Comparison of ENCODE assay signal across 8 cellular contexts in genomic region chr9:91711755-91712591, GRCh38.
DNase-seq lines count a peak whose midpoint lies in the region; ATAC-seq, FAIRE-seq and TF ChIP-seq lines count a peak whose summit lies in the region.

No MANE protein-coding gene starts in this region.

- FAIRE-seq in GM12878 (lab: Jason Lieb, UNC): peak; percentile 97

- TF ChIP-seq CTCF in GM12878 (IDR thresholded peaks at IDR 0.05 in 2 of 3, conservative IDR thresholded peaks at IDR 0.05 in 1 of 3; ENCODE audit: control insufficient read depth in 2 of 3, extremely low read depth in 1 of 3, insufficient read depth in 1 of 3, low read depth in 3 of 3, low read length in 3 of 3) (no peak), uterus (IDR thresholded peaks at IDR 0.05) (no peak)

- H3K4me1 ChIP-seq in GM12878 (ENCODE audit: control insufficient read depth, insufficient read depth, low read length) (peaks cover 15% of the 10 kb centered on the region), uterus (no peaks in the 10 kb centered on the region)

- H3K4me2 ChIP-seq in GM12878 (ENCODE audit: control insufficient read depth, insufficient read depth): peak overlapping the region; percentile 41; the same call in 1 of the 2 replicates

- no peak overlapping the region for H3K9ac ChIP-seq in GM12878 (ENCODE audit: control insufficient read depth, insufficient read depth, low read length)

- H4K20me1 ChIP-seq in GM12878 (ENCODE audit: control insufficient read depth, insufficient read depth): no peaks in the 10 kb centered on the region

- H3K4me3 ChIP-seq in GM12878 (peak overlapping the region; percentile 31; the same call in 1 of the 2 replicates), uterus (no peak overlapping the region)

- in situ Hi-C loops in GM12878 (cut with MboI): no loop called here

- ATAC-seq in GM19023 (IDR thresholded peaks at IDR 0.05; ENCODE audit: unreplicated experiment): peak; percentile 94
- ATAC-seq in HG02938 (IDR thresholded peaks at IDR 0.05; ENCODE audit: unreplicated experiment): peak; percentile 90
- peak; percentile 96 for ATAC-seq in GM12878

- TF ChIP-seq RAD21 in GM12878 (IDR thresholded peaks at IDR 0.05; ENCODE audit: insufficient read depth, low read depth, low read length): no peak

- H3K27ac ChIP-seq in GM12878 (ENCODE audit: control insufficient read depth, insufficient read depth) (peak overlapping the region; percentile 49), uterus (no peak overlapping the region)

- H3K27me3 ChIP-seq in GM12878 (replicated peaks in 1 of 2; ENCODE audit: control insufficient read depth in 2 of 2, insufficient read depth in 2 of 2, low read length in 1 of 2): no peaks in the 10 kb centered on the region
- H3K27me3 ChIP-seq in uterus: no peaks in the 10 kb centered on the region

- H2AFZ ChIP-seq in GM12878 (ENCODE audit: control insufficient read depth, low read depth, low read length): peak overlapping the region; percentile 77

- H3K9me3 ChIP-seq in GM12878 (replicated peaks; ENCODE audit: control insufficient read depth, insufficient read depth, low read length) (peaks cover 2% of the 10 kb centered on the region; the same call in 2 of the 3 replicates), uterus (no peaks in the 10 kb centered on the region)

- DNase-seq in RPMI8226: peak; percentile 23
- DNase-seq in GM12878 (ENCODE audit: low read depth, low spot score): peak; percentile 86
- peak; percentile 25 to 70 (median 29) for DNase-seq in stimulated activated CD4-positive, alpha-beta T cell treated with anti-CD3 and anti-CD28 coated beads, TNF-alpha, amount 100 ng/mL, for 24 hours (ENCODE audit: low read depth in 3 of 3)
- DNase-seq in NCI-H2171 treated with DMSO at 0.1 percent for 48 hours (lab: John Stamatoyannopoulos, UW): no peak
- no peak for DNase-seq in NCI-H774 (lab: John Stamatoyannopoulos, UW)
- no peak for DNase-seq in uterus

- SMC1A ChIA-PET in GM12878 (lab: Charles Lee; ENCODE audit: uncharacterized antibody, unreplicated experiment): no interaction called here

- H3K79me2 ChIP-seq in GM12878 (ENCODE audit: control insufficient read depth, insufficient read depth, low read length): no peaks in the 10 kb centered on the region

- RAD21 ChIA-PET in GM12878 (lab: Charles Lee; ENCODE audit: unreplicated experiment): no interaction called here

- H3K36me3 ChIP-seq in GM12878 (ENCODE audit: control insufficient read depth in 2 of 2, insufficient read depth in 2 of 2, low read length in 1 of 2): no peaks in the 10 kb centered on the region
- no peaks in the 10 kb centered on the region for H3K36me3 ChIP-seq in uterus

- intact Hi-C loops in GM12878 (cut with micrococcal nuclease; ENCODE audit: unreplicated experiment) (no loop called here), uterus (cut with DNase I; ENCODE audit: low total_unique reads) (no loop called here)

- WGBS in GM12878 (ENCODE audit: insufficient coverage, insufficient replicate concordance, low lambda C conversion rate, missing lambda C conversion rate): 7% methylated on average over 8 of the region's 8 CpGs

- TF ChIP-seq POLR2A in GM12878 (IDR thresholded peaks at IDR 0.05; ENCODE audit: low read depth, low read length) (peak; percentile 56), uterus (IDR thresholded peaks at IDR 0.05) (no peak)

- TF ChIP-seq EP300 in GM12878 (IDR thresholded peaks at IDR 0.05; ENCODE audit: borderline replicate concordance in 1 of 2, control insufficient read depth in 1 of 2, low read depth in 2 of 2, low read length in 2 of 2): peak; percentile 93 to 98

- CTCF ChIA-PET in GM12878 (lab: Yijun Ruan, JAX): no interaction called here

- POLR2A ChIA-PET in GM12878 (lab: Charles Lee): no interaction called here

- BruUV-seq in GM12878 (replicated peaks; lab: Mats Ljungman, UMichigan): no TSS peak

TF ChIP-seq in GM12878, 131 proteins besides CTCF, POLR2A, EP300 and RAD21 (continues in another document):
- TF ChIP-seq MLLT1 (IDR thresholded peaks at IDR 0.05): peak; percentile 53; the same call in 1 of the 2 replicates
- TF ChIP-seq CBX5 (IDR thresholded peaks at IDR 0.05; ENCODE audit: low read depth): peak; percentile 57; the same call in 1 of the 2 replicates
- no peak for TF ChIP-seq NR2C1 (IDR thresholded peaks at IDR 0.05)
- TF ChIP-seq SUZ12 (IDR thresholded peaks at IDR 0.05; ENCODE audit: unreplicated experiment): no peak
- TF ChIP-seq BCL11A (IDR thresholded peaks at IDR 0.05; ENCODE audit: low read depth, low read length): peak; percentile 96
- TF ChIP-seq POLR2AphosphoS2 (IDR thresholded peaks at IDR 0.05; ENCODE audit: low read depth, low read length): no peak
- TF ChIP-seq LARP7 (IDR thresholded peaks at IDR 0.05): no peak
- peak; percentile 98 for TF ChIP-seq WRNIP1 (IDR thresholded peaks at IDR 0.05; ENCODE audit: borderline replicate concordance, low read depth, low read length)
- peak; percentile 61 for TF ChIP-seq MEF2B (IDR thresholded peaks at IDR 0.05; ENCODE audit: partially characterized antibody, poor library complexity, severe bottlenecking)
- TF ChIP-seq, protein P1, sequence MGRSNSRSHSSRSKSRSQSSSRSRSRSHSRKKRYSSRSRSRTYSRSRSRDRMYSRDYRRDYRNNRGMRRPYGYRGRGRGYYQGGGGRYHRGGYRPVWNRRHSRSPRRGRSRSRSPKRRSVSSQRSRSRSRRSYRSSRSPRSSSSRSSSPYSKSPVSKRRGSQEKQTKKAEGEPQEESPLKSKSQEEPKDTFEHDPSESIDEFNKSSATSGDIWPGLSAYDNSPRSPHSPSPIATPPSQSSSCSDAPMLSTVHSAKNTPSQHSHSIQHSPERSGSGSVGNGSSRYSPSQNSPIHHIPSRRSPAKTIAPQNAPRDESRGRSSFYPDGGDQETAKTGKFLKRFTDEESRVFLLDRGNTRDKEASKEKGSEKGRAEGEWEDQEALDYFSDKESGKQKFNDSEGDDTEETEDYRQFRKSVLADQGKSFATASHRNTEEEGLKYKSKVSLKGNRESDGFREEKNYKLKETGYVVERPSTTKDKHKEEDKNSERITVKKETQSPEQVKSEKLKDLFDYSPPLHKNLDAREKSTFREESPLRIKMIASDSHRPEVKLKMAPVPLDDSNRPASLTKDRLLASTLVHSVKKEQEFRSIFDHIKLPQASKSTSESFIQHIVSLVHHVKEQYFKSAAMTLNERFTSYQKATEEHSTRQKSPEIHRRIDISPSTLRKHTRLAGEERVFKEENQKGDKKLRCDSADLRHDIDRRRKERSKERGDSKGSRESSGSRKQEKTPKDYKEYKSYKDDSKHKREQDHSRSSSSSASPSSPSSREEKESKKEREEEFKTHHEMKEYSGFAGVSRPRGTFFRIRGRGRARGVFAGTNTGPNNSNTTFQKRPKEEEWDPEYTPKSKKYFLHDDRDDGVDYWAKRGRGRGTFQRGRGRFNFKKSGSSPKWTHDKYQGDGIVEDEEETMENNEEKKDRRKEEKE (IDR thresholded peaks at IDR 0.05): no peak
- TF ChIP-seq ATF3 (IDR thresholded peaks at IDR 0.05; ENCODE audit: borderline replicate concordance, extremely low read depth, low read depth, low read length): no peak
- TF ChIP-seq TAF1 (IDR thresholded peaks at IDR 0.05; ENCODE audit: borderline replicate concordance, low read depth, low read length): 0 out of 2 replicates have a peak, but pooled peaks have one; percentile 30
- no peak for TF ChIP-seq KAT2A (conservative IDR thresholded peaks at IDR 0.05; ENCODE audit: control insufficient read depth, low read depth, low read length)
- no peak for TF ChIP-seq HCFC1 (IDR thresholded peaks at IDR 0.05; ENCODE audit: low read length)
- TF ChIP-seq RB1 (IDR thresholded peaks at IDR 0.05; ENCODE audit: borderline replicate concordance): no peak
- TF ChIP-seq NFYA (IDR thresholded peaks at IDR 0.05; ENCODE audit: borderline replicate concordance, low read depth, low read length): no peak
- TF ChIP-seq MYB (IDR thresholded peaks at IDR 0.05; ENCODE audit: borderline replicate concordance, low read depth, low read length): no peak
- peak; percentile 91 for TF ChIP-seq MTA2 (IDR thresholded peaks at IDR 0.05; ENCODE audit: low read depth)
- TF ChIP-seq POLR2AphosphoS5 (IDR thresholded peaks at IDR 0.05; ENCODE audit: low read length): no peak
- no peak for TF ChIP-seq YBX1 (IDR thresholded peaks at IDR 0.05)
- no peak for TF ChIP-seq SREBF2 (IDR thresholded peaks at IDR 0.05; ENCODE audit: low read length)
- TF ChIP-seq IKZF2 (IDR thresholded peaks at IDR 0.05): peak; percentile 84 to 86
- no peak for TF ChIP-seq BRCA1 (IDR thresholded peaks at IDR 0.05; ENCODE audit: low read depth, low read length)
- no peak for TF ChIP-seq HDAC2 (IDR thresholded peaks at IDR 0.05)
- peak; percentile 35; the same call in 1 of the 2 replicates for TF ChIP-seq CBFB (IDR thresholded peaks at IDR 0.05; ENCODE audit: low read depth)
- TF ChIP-seq SREBF1 (IDR thresholded peaks at IDR 0.05; ENCODE audit: low read length): no peak
- TF ChIP-seq HDGF (IDR thresholded peaks at IDR 0.05): no peak
- no peak for TF ChIP-seq FOS (IDR thresholded peaks at IDR 0.05; ENCODE audit: borderline replicate concordance, extremely low read depth, insufficient read length)
- TF ChIP-seq TCF12 (IDR thresholded peaks at IDR 0.05; ENCODE audit: low read depth, low read length): peak; percentile 74; the same call in 1 of the 2 replicates

Comparison
In these comparisons a context has a peak if more than half of its experiments do, and no peak if none do; other contexts are left out.
1. DNase-seq: peak in RPMI8226 (single experiment), GM12878 (single experiment) and stimulated activated CD4-positive, alpha-beta T cell treated with anti-CD3 and anti-CD28 coated beads, TNF-alpha, amount 100 ng/mL, for 24 hours (3 of 3); none in NCI-H2171 treated with DMSO at 0.1 percent for 48 hours (single experiment), NCI-H774 (single experiment) and uterus (0 of 2).
2. Peak in every context shown above with its lines, with median percentiles within 50 percentile points of each other: ATAC-seq.